Comparison of ENCODE assay signal across 16 cellular contexts in genomic region chr5:179321206-179321987, GRCh38. TPM values are rescaled to one million over a fixed set of nuclear protein-coding genes. Genes with fewer than 3 reads are reported as not detected.
"Had no signal": no experiment of that assay in that cellular context is flagged by ENCODE, and none has a peak within 500 bp of the region (broad histone marks: within the 10 kb centered on the region; RNA-seq: fewer than 3 reads in every experiment).

No MANE protein-coding gene starts in this region.

- H3K9me3 Mint-ChIP-seq: activated CD4-positive, alpha-beta T cell treated with anti-CD3 and anti-CD28 coated beads, Interleukin-2, amount 10 ng/mL, durations not matched to agents 7 days and 5 days; activated naive CD4-positive, alpha-beta T cell treated with anti-CD3 and anti-CD28 coated beads, Interleukin-2, amount 50 U/mL, for 72 hours; stimulated activated naive CD8-positive, alpha-beta T cell treated with anti-CD3 and anti-CD28 coated beads, Interleukin-15, Interleukin-2, amounts not matched to agents 100 ng/mL and 50 ng/mL, for 24 hours; T-helper 1 cell treated with Interleukin-12 subunit alpha and Interleukin-12 subunit beta and Interleukin-4 antibody, amounts not matched to agents 30 μg/mL and 1 μg/mL, for 36 hours had no signal

- ATAC-seq: activated naive CD4-positive, alpha-beta T cell treated with anti-CD3 and anti-CD28 coated beads, Interleukin-2, amount 50 U/mL, for 72 hours; left lobe of liver; SK-N-SH treated with all-trans-retinoic acid at 6 μM for 48 hours had no signal

- H3K36me3 Mint-ChIP-seq: activated naive CD4-positive, alpha-beta T cell treated with anti-CD3 and anti-CD28 coated beads, Interleukin-2, amount 50 U/mL, for 72 hours had no signal

- H3K9me3 ChIP-seq: prostate gland, testis had no signal

- H3K27ac Mint-ChIP-seq: activated CD4-positive, alpha-beta T cell treated with anti-CD3 and anti-CD28 coated beads, Interleukin-2, amount 10 ng/mL, durations not matched to agents 7 days and 5 days; stimulated activated naive CD8-positive, alpha-beta T cell treated with anti-CD3 and anti-CD28 coated beads, Interleukin-15, Interleukin-2, amounts not matched to agents 100 ng/mL and 50 ng/mL, for 24 hours; T-helper 1 cell treated with Interleukin-12 subunit alpha and Interleukin-12 subunit beta and Interleukin-4 antibody, amounts not matched to agents 30 μg/mL and 1 μg/mL, for 36 hours had no signal

- H3K27ac ChIP-seq: dorsolateral prefrontal cortex, prostate gland, testis had no signal

- DNase-seq: activated CD4-positive, alpha-beta T cell treated with anti-CD3 and anti-CD28 coated beads, Interleukin-2, amount 10 ng/mL, durations not matched to agents 7 days and 5 days; activated CD4-positive, CD25-positive, alpha-beta regulatory T cell; amniotic stem cell; brain microvascular endothelial cell; nucleus accumbens; stimulated activated CD4-positive, alpha-beta T cell treated with anti-CD3 and anti-CD28 coated beads, Interleukin-15, amount 100 ng/mL, for 24 hours; stimulated activated CD4-positive, alpha-beta T cell treated with anti-CD3 and anti-CD28 coated beads, Interleukin-4, amount 100 ng/mL, for 24 hours; testis had no signal

- H3K4me1 ChIP-seq: prostate gland had no signal

- H3K27me3 ChIP-seq: brain microvascular endothelial cell, testis had no signal

- H3K4me3 Mint-ChIP-seq: activated CD4-positive, alpha-beta T cell treated with anti-CD3 and anti-CD28 coated beads, Interleukin-2, amount 10 ng/mL, durations not matched to agents 7 days and 5 days; stimulated activated naive CD8-positive, alpha-beta T cell treated with anti-CD3 and anti-CD28 coated beads, Interleukin-15, Interleukin-2, amounts not matched to agents 100 ng/mL and 50 ng/mL, for 24 hours; T-helper 1 cell treated with Interleukin-12 subunit alpha and Interleukin-12 subunit beta and Interleukin-4 antibody, amounts not matched to agents 30 μg/mL and 1 μg/mL, for 36 hours had no signal

- H3K4me1 Mint-ChIP-seq: activated CD4-positive, alpha-beta T cell treated with anti-CD3 and anti-CD28 coated beads, Interleukin-2, amount 10 ng/mL, durations not matched to agents 7 days and 5 days had no signal

- H3K27me3 Mint-ChIP-seq: activated CD4-positive, alpha-beta T cell treated with anti-CD3 and anti-CD28 coated beads, Interleukin-2, amount 10 ng/mL, durations not matched to agents 7 days and 5 days; stimulated activated naive CD8-positive, alpha-beta T cell treated with anti-CD3 and anti-CD28 coated beads, Interleukin-15, Interleukin-2, amounts not matched to agents 100 ng/mL and 50 ng/mL, for 24 hours had no signal

- H3K4me3 ChIP-seq: dorsolateral prefrontal cortex, prostate gland, testis had no signal

- H3K36me3 ChIP-seq: brain microvascular endothelial cell, prostate gland had no signal

RNA-seq across cellular contexts. Expression of gene ADAMTS2, which starts 23.9 kb away (rescaled TPM):
- total RNA-seq: activated CD4-positive, alpha-beta T cell treated with anti-CD3 and anti-CD28 coated beads, Interleukin-2, amount 10 ng/mL, durations not matched to agents 7 days and 5 days; activated CD8-positive, alpha-beta memory T cell treated with anti-CD3 and anti-CD28 coated beads for 36 hours; activated naive CD4-positive, alpha-beta T cell treated with anti-CD3 and anti-CD28 coated beads, Interleukin-2, amount 50 U/mL, for 72 hours had no signal
